Comparison of ENCODE assay signal across 8 cellular contexts in the genomic region with DNA sequence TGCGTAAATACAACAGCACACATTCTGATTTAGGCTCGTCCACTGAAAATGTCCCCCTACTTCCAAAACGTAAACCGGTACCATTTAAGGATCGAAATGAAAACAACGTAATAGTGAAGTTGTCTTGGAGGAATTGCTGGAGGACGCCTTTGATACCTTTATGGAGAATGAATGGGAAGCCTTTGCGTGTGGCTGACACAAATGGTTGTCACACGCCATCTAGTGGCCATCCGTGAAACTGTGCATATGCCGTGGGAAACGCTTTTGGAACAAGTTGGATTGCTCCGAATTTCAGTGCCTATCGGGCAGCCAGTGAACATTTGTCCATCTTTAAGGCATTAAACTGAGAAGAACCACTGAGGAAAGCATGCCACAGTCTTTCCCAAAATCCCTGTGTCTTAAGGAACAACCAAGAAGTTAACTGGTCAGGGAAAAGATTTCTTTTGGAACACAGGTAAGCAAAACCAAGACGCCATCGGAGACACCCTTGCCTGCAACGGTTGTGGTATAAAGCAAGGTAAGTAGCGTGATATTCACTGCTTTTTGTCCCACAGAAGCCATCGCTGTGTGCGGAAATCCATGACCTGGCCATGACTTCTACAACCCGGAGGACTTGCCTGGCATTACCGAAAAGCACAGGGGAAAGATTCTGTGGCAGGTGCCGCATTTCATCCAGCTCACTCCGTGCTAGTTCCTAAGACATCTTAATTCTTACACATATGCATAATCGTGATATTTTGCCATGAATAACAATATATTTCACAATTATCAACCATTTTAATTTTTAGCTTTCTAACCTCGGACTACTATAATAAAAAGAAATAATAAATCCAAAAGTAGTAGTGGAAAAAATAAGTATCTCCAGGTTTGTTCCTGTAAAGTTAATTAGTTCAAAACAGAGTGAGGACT.
DNase-seq lines count a peak whose midpoint lies in the region; ATAC-seq, FAIRE-seq and TF ChIP-seq lines count a peak whose summit lies in the region.

No MANE protein-coding gene starts in this region.

- 26 to 27% methylated on average over 21 to 26 of the region's 26 CpGs for WGBS in gastroesophageal sphincter (ENCODE audit: low coverage in 1 of 2), 2 donors
- 26 to 29% methylated on average over 26 of the region's 26 CpGs for WGBS in thyroid gland, 2 donors

- H3K4me1 ChIP-seq in gastroesophageal sphincter (peaks cover 0 to 6% (median 0%) of the 10 kb centered on the region in 3 donors), thyroid gland (no peaks in the 10 kb centered on the region)

- no peaks in the 10 kb centered on the region for H3K36me3 ChIP-seq in gastroesophageal sphincter
- no peaks in the 10 kb centered on the region for H3K36me3 ChIP-seq in thyroid gland

- ATAC-seq in gastroesophageal sphincter: peak; percentile 48
- no peak for ATAC-seq in HG02763 (IDR thresholded peaks at IDR 0.05; ENCODE audit: unreplicated experiment)

- TF ChIP-seq POLR2A in gastroesophageal sphincter (IDR thresholded peaks at IDR 0.05): no peak
- TF ChIP-seq POLR2A in thyroid gland (IDR thresholded peaks at IDR 0.05): no peak

- intact Hi-C loops in thyroid gland (cut with DNase I): loop anchor here (5.0 kb wide), 1 partner anchor 744 kb away; no protein-coding TSS in a partner anchor

- no peak overlapping the region for H3K27ac ChIP-seq in gastroesophageal sphincter
- H3K27ac ChIP-seq in thyroid gland: no peak overlapping the region

- H3K4me3 ChIP-seq in gastroesophageal sphincter (no peak overlapping the region), thyroid gland (replicated peaks in 1 of 3) (no peak overlapping the region)

- TF ChIP-seq CTCF in gastroesophageal sphincter (IDR thresholded peaks at IDR 0.05) (peak; percentile 86 to 93 (median 92)), thyroid gland (IDR thresholded peaks at IDR 0.05) (peak; percentile 80 to 95 (median 88))

- peak; percentile 82 for FAIRE-seq in G401.6 (lab: Jason Lieb, UNC)

- H3K27me3 ChIP-seq in gastroesophageal sphincter (peaks cover 87% of the 10 kb centered on the region), thyroid gland (peaks cover 5% of the 10 kb centered on the region)

- H3K9me3 ChIP-seq in gastroesophageal sphincter (no peaks in the 10 kb centered on the region), thyroid gland (no peaks in the 10 kb centered on the region)

- no peak for TF ChIP-seq EP300 in gastroesophageal sphincter (IDR thresholded peaks at IDR 0.05)

- peak; percentile 69 for DNase-seq in LHCN-M2 (ENCODE audit: low read depth)
- peak; percentile 66 for DNase-seq in RPMI8226
- peak; percentile 87 for DNase-seq in activated effector memory CD4-positive, alpha-beta T cell treated with anti-CD3 and anti-CD28 coated beads, Interleukin-2, amount 50 U/mL, for 16 hours
- peak; percentile 54 for DNase-seq in occipital lobe (lab: John Stamatoyannopoulos, UW)
- DNase-seq in thyroid gland: peak; percentile 82 to 86
